In genomic region chr9:134424818-134425217, GRCh38 we compare ENCODE assay signal across 21 cellular contexts.
"Had no signal": no experiment of that assay in that cellular context is flagged by ENCODE, and none has a peak within 500 bp of the region (broad histone marks: within the 10 kb centered on the region; RNA-seq: fewer than 3 reads in every experiment).

No MANE protein-coding gene starts in this region.

- H3K27me3 ChIP-seq: body of pancreas, tibial artery had no signal

- ATAC-seq: activated CD8-positive, alpha-beta T cell treated with anti-CD3 and anti-CD28 coated beads, Interleukin-2, amount 10 ng/mL, durations not matched to agents 7 days and 5 days; activated T-cell treated with anti-CD3 and anti-CD28 coated beads, Interleukin-2, amount 50 U/mL, for 4 hours; body of pancreas; left colon; lower lobe of right lung had no signal

- DNase-seq: activated CD4-positive, alpha-beta T cell treated with anti-CD3 and anti-CD28 coated beads, Interleukin-2, amount 10 ng/mL, durations not matched to agents 7 days and 5 days; activated CD4-positive, CD25-positive, alpha-beta regulatory T cell; activated CD8-positive, alpha-beta T cell treated with anti-CD3 and anti-CD28 coated beads, Interleukin-2, amount 10 ng/mL, durations not matched to agents 7 days and 5 days; activated naive CD4-positive, alpha-beta T cell treated with anti-CD3 and anti-CD28 coated beads for 36 hours; activated T-cell treated with anti-CD3 and anti-CD28 coated beads, Interleukin-2, amount 50 U/mL, for 4 hours; endodermal cell; foreskin fibroblast; hippocampal formation; islet precursor cell; left colon; lower lobe of right lung; nucleus accumbens; posterior cingulate gyrus; stimulated activated CD4-positive, alpha-beta T cell treated with anti-CD3 and anti-CD28 coated beads, Interleukin-12 subunit alpha, Interleukin-12 subunit beta, amount 100 ng/mL, for 4 hours; stimulated activated CD4-positive, alpha-beta T cell treated with anti-CD3 and anti-CD28 coated beads, Interleukin-1b, Interleukin-23, amount 100 ng/mL, for 48 hours; stimulated activated CD8-positive, alpha-beta memory T cell treated with anti-CD3 and anti-CD28 coated beads, Interleukin-4, amount 100 ng/mL, for 48 hours; stimulated activated naive CD4-positive, alpha-beta T cell; T-helper 9 cell; tibial artery had no signal

- H3K27ac ChIP-seq: epithelial cell of prostate, lower lobe of right lung, tibial artery had no signal

- H3K9me3 ChIP-seq: body of pancreas, lower lobe of right lung, tibial artery had no signal

- H3K4me3 ChIP-seq: body of pancreas, lower lobe of right lung, tibial artery had no signal
